37 cellular contexts compared by ENCODE assay signal in the genomic region with DNA sequence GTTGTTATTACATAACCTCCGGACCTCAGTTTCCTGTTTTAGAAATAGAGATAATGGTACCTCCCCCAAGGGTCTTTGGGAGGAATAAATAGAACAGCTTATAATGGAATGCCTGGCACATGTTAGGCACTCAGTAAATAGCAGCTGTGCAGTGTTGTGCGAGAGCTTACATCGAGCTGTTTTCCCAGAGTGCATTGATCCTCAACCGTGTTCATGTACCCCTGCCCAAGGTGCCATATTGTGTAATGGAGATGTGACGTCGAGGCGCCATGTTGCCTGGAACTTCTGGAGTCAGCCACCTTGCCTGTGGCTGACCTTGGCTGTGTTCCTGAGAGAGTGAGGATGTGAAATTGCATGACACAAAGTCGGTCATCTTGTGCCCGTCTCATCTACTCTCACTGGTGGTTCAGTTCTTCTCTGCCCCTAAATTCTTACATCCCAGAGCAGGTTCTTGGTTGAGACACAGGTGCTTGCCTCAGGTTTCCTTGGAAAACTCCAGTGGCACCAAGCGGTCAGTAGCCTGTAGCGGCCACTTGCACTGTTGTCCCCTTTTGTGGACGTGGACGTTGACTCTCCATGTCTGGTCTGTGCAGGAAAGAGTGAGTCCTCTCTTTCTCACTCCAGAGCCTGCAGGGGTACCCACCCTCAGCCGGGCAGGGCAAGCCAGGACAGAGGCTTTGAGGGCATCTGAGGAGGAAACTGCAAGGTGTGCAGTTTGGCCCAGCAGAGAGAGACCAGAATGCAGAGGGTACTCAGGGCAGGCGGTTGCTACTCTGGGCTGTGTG.
"Had no signal": no experiment of that assay in that cellular context is flagged by ENCODE, and none has a peak within 500 bp of the region (broad histone marks: within the 10 kb centered on the region; RNA-seq: fewer than 3 reads in every experiment).

No MANE protein-coding gene starts in this region.

- H3K9me3 Mint-ChIP-seq: activated B cell treated with CpG ODN at 0.5 μM for 24 hours; activated CD4-positive, alpha-beta memory T cell treated with anti-CD3 and anti-CD28 coated beads for 36 hours; activated CD4-positive, alpha-beta T cell treated with anti-CD3 and anti-CD28 coated beads, Interleukin-2, amount 10 ng/mL, durations not matched to agents 24 days and 14 days; activated CD8-positive, alpha-beta T cell treated with anti-CD3 and anti-CD28 coated beads for 36 hours; activated naive CD4-positive, alpha-beta T cell treated with anti-CD3 and anti-CD28 coated beads for 36 hours; activated naive CD4-positive, alpha-beta T cell treated with anti-CD3 and anti-CD28 coated beads, Interleukin-2, amount 50 U/mL, for 72 hours; activated naive CD8-positive, alpha-beta T cell treated with anti-CD3 and anti-CD28 coated beads for 36 hours; activated T-cell treated with anti-CD3 and anti-CD28 coated beads, Interleukin-2, amount 50 U/mL, for 4 hours; activated T-cell treated with anti-CD3 and anti-CD28 coated beads, Interleukin-2, amount 50 U/mL, for 72 hours; activated T-helper 1 cell treated with anti-CD3 and anti-CD28 coated beads, Interleukin-12 subunit alpha, Interleukin-12 subunit beta, Interleukin-2, Interleukin-4 antibody, amounts not matched to agents 30 ng/mL and 10 ng/mL and 1 ng/mL, durations not matched to agents 14 hours and 24 hours and 36 hours; activated T-helper 17 cell treated with anti-CD3 and anti-CD28 coated beads, Interleukin-2, amount 50 U/mL, for 72 hours; T-helper 1 cell treated with Interleukin-12 subunit alpha and Interleukin-12 subunit beta and Interleukin-4 antibody, amounts not matched to agents 30 μg/mL and 1 μg/mL, for 36 hours; T-helper 2 cell treated with Interferon-gamma antibody and Interleukin-4, amounts not matched to agents 5 μg/mL and 100 μg/mL, for 36 hours had no signal

- H3K4me1 ChIP-seq: adrenal gland, body of pancreas had no signal

- H3K4me3 ChIP-seq: adrenal gland, body of pancreas, breast epithelium had no signal

- H3K4me1 Mint-ChIP-seq: activated B cell treated with CpG ODN at 0.5 μM for 24 hours; activated CD4-positive, alpha-beta T cell treated with anti-CD3 and anti-CD28 coated beads, Interleukin-2, amount 10 ng/mL, durations not matched to agents 24 days and 14 days; activated T-helper 17 cell treated with anti-CD3 and anti-CD28 coated beads, Interleukin-2, amount 50 U/mL, for 72 hours had no signal

- H3K36me3 ChIP-seq: adrenal gland, brain microvascular endothelial cell, breast epithelium had no signal

- DNase-seq: activated B cell treated with CpG ODN at 0.5 μM for 24 hours; activated CD4-positive, alpha-beta memory T cell treated with anti-CD3 and anti-CD28 coated beads for 36 hours; activated CD4-positive, alpha-beta T cell treated with anti-CD3 and anti-CD28 coated beads for 4 hours; activated CD4-positive, alpha-beta T cell treated with anti-CD3 and anti-CD28 coated beads, Interleukin-2, amount 10 ng/mL, durations not matched to agents 24 days and 14 days; activated CD4-positive, alpha-beta T cell treated with anti-CD3 and anti-CD28 coated beads, Interleukin-2, amount 50 U/mL, for 1 hour; activated CD4-positive, alpha-beta T cell treated with anti-CD3 and anti-CD28 coated beads, Interleukin-2, amount 50 U/mL, for 4 hours; activated CD4-positive, CD25-positive, alpha-beta regulatory T cell treated with anti-CD3 and anti-CD28 coated beads, Interleukin-2, amount 50 U/mL, for 72 hours; activated CD8-positive, alpha-beta memory T cell treated with anti-CD3 and anti-CD28 coated beads, Interleukin-2, amount 50 U/mL, for 4 hours; activated CD8-positive, alpha-beta T cell treated with anti-CD3 and anti-CD28 coated beads for 36 hours; activated effector memory CD4-positive, alpha-beta T cell treated with anti-CD3 and anti-CD28 coated beads, Interleukin-2, amount 50 U/mL, for 16 hours; activated gamma-delta T cell treated with Interleukin-2 at 50 U/mL for 16 hours; activated naive CD4-positive, alpha-beta T cell; activated naive CD4-positive, alpha-beta T cell treated with anti-CD3 and anti-CD28 coated beads for 36 hours; activated naive CD4-positive, alpha-beta T cell treated with anti-CD3 and anti-CD28 coated beads, Interleukin-2, amount 50 U/mL, for 16 hours; activated naive CD8-positive, alpha-beta T cell treated with anti-CD3 and anti-CD28 coated beads for 36 hours; activated T-cell treated with anti-CD3 and anti-CD28 coated beads for 4 hours; activated T-cell treated with anti-CD3 and anti-CD28 coated beads, Interleukin-2, amount 50 U/mL, for 1 hour; activated T-cell treated with anti-CD3 and anti-CD28 coated beads, Interleukin-2, amount 50 U/mL, for 4 hours; activated T-cell treated with anti-CD3 and anti-CD28 coated beads, Interleukin-2, amount 50 U/mL, for 72 hours; adrenal gland; amniotic stem cell; aorta; body of pancreas; brain microvascular endothelial cell; central memory CD4-positive, alpha-beta T cell; T-helper 1 cell; T-helper 2 cell; T-helper 9 cell had no signal

- H3K27ac ChIP-seq: adrenal gland, body of pancreas, brain microvascular endothelial cell, breast epithelium, VCaP had no signal

- H3K27me3 ChIP-seq: adrenal gland, body of pancreas, brain microvascular endothelial cell, breast epithelium had no signal

- ATAC-seq: activated CD8-positive, alpha-beta T cell treated with anti-CD3 and anti-CD28 coated beads for 36 hours; activated naive CD4-positive, alpha-beta T cell treated with anti-CD3 and anti-CD28 coated beads, Interleukin-2, amount 50 U/mL, for 72 hours; activated T-cell treated with anti-CD3 and anti-CD28 coated beads, Interleukin-2, amount 50 U/mL, for 4 hours; activated T-cell treated with anti-CD3 and anti-CD28 coated beads, Interleukin-2, amount 50 U/mL, for 72 hours; activated T-helper 17 cell treated with anti-CD3 and anti-CD28 coated beads, Interleukin-2, amount 50 U/mL, for 72 hours; body of pancreas had no signal

- H3K4me3 Mint-ChIP-seq: activated B cell treated with CpG ODN at 0.5 μM for 24 hours; activated CD4-positive, alpha-beta memory T cell treated with anti-CD3 and anti-CD28 coated beads for 36 hours; activated CD4-positive, alpha-beta T cell treated with anti-CD3 and anti-CD28 coated beads, Interleukin-2, amount 10 ng/mL, durations not matched to agents 24 days and 14 days; activated CD8-positive, alpha-beta T cell treated with anti-CD3 and anti-CD28 coated beads for 36 hours; activated naive CD4-positive, alpha-beta T cell treated with anti-CD3 and anti-CD28 coated beads for 36 hours; activated naive CD8-positive, alpha-beta T cell treated with anti-CD3 and anti-CD28 coated beads for 36 hours; activated T-cell treated with anti-CD3 and anti-CD28 coated beads, Interleukin-2, amount 50 U/mL, for 4 hours; activated T-cell treated with anti-CD3 and anti-CD28 coated beads, Interleukin-2, amount 50 U/mL, for 72 hours; activated T-helper 1 cell treated with anti-CD3 and anti-CD28 coated beads, Interleukin-12 subunit alpha, Interleukin-12 subunit beta, Interleukin-2, Interleukin-4 antibody, amounts not matched to agents 30 ng/mL and 10 ng/mL and 1 ng/mL, durations not matched to agents 14 hours and 24 hours and 36 hours; activated T-helper 17 cell treated with anti-CD3 and anti-CD28 coated beads, Interleukin-2, amount 50 U/mL, for 72 hours; T-helper 1 cell treated with Interleukin-12 subunit alpha and Interleukin-12 subunit beta and Interleukin-4 antibody, amounts not matched to agents 30 μg/mL and 1 μg/mL, for 36 hours; T-helper 2 cell treated with Interferon-gamma antibody and Interleukin-4, amounts not matched to agents 5 μg/mL and 100 μg/mL, for 36 hours had no signal

- H3K36me3 Mint-ChIP-seq: activated naive CD4-positive, alpha-beta T cell treated with anti-CD3 and anti-CD28 coated beads, Interleukin-2, amount 50 U/mL, for 72 hours; activated naive CD8-positive, alpha-beta T cell treated with anti-CD3 and anti-CD28 coated beads for 36 hours had no signal

- H3K27me3 Mint-ChIP-seq: activated B cell treated with CpG ODN at 0.5 μM for 24 hours; activated CD4-positive, alpha-beta memory T cell treated with anti-CD3 and anti-CD28 coated beads for 36 hours; activated CD4-positive, alpha-beta T cell treated with anti-CD3 and anti-CD28 coated beads, Interleukin-2, amount 10 ng/mL, durations not matched to agents 24 days and 14 days; activated CD8-positive, alpha-beta T cell treated with anti-CD3 and anti-CD28 coated beads for 36 hours; activated naive CD8-positive, alpha-beta T cell treated with anti-CD3 and anti-CD28 coated beads for 36 hours; activated T-helper 17 cell treated with anti-CD3 and anti-CD28 coated beads, Interleukin-2, amount 50 U/mL, for 72 hours had no signal

- FAIRE-seq: astrocyte, TTC549 had no signal

- H3K9me3 ChIP-seq: adrenal gland, body of pancreas, breast epithelium had no signal

- H3K27ac Mint-ChIP-seq: activated B cell treated with CpG ODN at 0.5 μM for 24 hours; activated CD4-positive, alpha-beta memory T cell treated with anti-CD3 and anti-CD28 coated beads for 36 hours; activated CD4-positive, alpha-beta T cell treated with anti-CD3 and anti-CD28 coated beads, Interleukin-2, amount 10 ng/mL, durations not matched to agents 24 days and 14 days; activated CD8-positive, alpha-beta T cell treated with anti-CD3 and anti-CD28 coated beads for 36 hours; activated naive CD4-positive, alpha-beta T cell treated with anti-CD3 and anti-CD28 coated beads for 36 hours; activated naive CD4-positive, alpha-beta T cell treated with anti-CD3 and anti-CD28 coated beads, Interleukin-2, amount 50 U/mL, for 72 hours; activated naive CD8-positive, alpha-beta T cell treated with anti-CD3 and anti-CD28 coated beads for 36 hours; activated T-cell treated with anti-CD3 and anti-CD28 coated beads, Interleukin-2, amount 50 U/mL, for 72 hours; activated T-helper 1 cell treated with anti-CD3 and anti-CD28 coated beads, Interleukin-12 subunit alpha, Interleukin-12 subunit beta, Interleukin-2, Interleukin-4 antibody, amounts not matched to agents 30 ng/mL and 10 ng/mL and 1 ng/mL, durations not matched to agents 14 hours and 24 hours and 36 hours; activated T-helper 17 cell treated with anti-CD3 and anti-CD28 coated beads, Interleukin-2, amount 50 U/mL, for 72 hours; T-helper 1 cell treated with Interleukin-12 subunit alpha and Interleukin-12 subunit beta and Interleukin-4 antibody, amounts not matched to agents 30 μg/mL and 1 μg/mL, for 36 hours; T-helper 2 cell treated with Interferon-gamma antibody and Interleukin-4, amounts not matched to agents 5 μg/mL and 100 μg/mL, for 36 hours had no signal
